ENCODE assay signal across 15 cellular contexts in the genomic region with DNA sequence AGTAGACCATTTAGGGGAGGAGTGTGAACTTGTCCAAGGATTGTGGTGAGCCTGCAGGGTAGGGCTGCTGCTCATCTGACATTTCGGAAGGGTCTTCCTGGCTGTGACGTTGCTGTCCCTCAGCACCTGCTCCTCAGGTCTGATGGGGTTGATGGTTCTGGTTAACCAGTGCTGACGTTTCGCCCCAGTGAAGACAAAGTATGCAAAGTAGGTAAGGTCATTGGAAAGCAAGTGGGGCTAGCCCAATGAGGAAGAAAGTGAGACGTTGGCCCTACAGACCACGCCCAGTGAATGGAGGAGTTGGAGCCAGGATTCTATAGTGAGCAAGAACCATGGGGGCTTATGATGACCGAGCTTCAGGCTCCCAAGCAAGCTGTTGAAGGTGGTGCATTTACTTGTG. TPM values are rescaled to one million over a fixed set of nuclear protein-coding genes. Genes with fewer than 3 reads are reported as not detected.
DNase-seq lines count a peak whose midpoint lies in the region; ATAC-seq and TF ChIP-seq lines count a peak whose summit lies in the region.
"Had no signal": no experiment of that assay in that cellular context is flagged by ENCODE, and none has a peak within 500 bp of the region (broad histone marks: within the 10 kb centered on the region; RNA-seq: fewer than 3 reads in every experiment).

No MANE protein-coding gene starts in this region.

- TF ChIP-seq CTCF in esophagus squamous epithelium (IDR thresholded peaks at IDR 0.05) = no peak

- CTCF ChIA-PET in HEK293T (lab: Yijun Ruan, JAX) = no interaction called here

- peak overlapping the region; percentile 70 to 80 (median 77) for H3K27ac ChIP-seq in esophagus squamous epithelium
- H3K27ac ChIP-seq: parathyroid adenoma had no signal

- no peaks in the 10 kb centered on the region for H3K27me3 ChIP-seq in esophagus squamous epithelium
- H3K27me3 ChIP-seq: BE2C had no signal

- ATAC-seq in GM18519 (IDR thresholded peaks at IDR 0.05; ENCODE audit: low FRiP score, unreplicated experiment) (peak; percentile 50), GM21786 (IDR thresholded peaks at IDR 0.05; ENCODE audit: unreplicated experiment) (peak; percentile 43), HG03378 (IDR thresholded peaks at IDR 0.05; ENCODE audit: unreplicated experiment) (peak; percentile 57)
- ATAC-seq in activated CD4-positive, CD25-positive, alpha-beta regulatory T cell treated with anti-CD3 and anti-CD28 coated beads, Interleukin-2, amount 50 U/mL, for 24 hours = no peak

- H3K4me1 ChIP-seq in esophagus squamous epithelium = peaks cover 9 to 75% (median 20%) of the 10 kb centered on the region in 3 donors
- H3K4me1 ChIP-seq: BE2C, HAP-1, parathyroid adenoma had no signal

- no peaks in the 10 kb centered on the region for H3K9me3 ChIP-seq in esophagus squamous epithelium
- H3K9me3 ChIP-seq: BE2C, HAP-1 had no signal

- no peak overlapping the region for H3K4me3 ChIP-seq in esophagus squamous epithelium
- H3K4me3 ChIP-seq: HAP-1 had no signal

- H3K36me3 ChIP-seq in esophagus squamous epithelium = no peaks in the 10 kb centered on the region
- H3K36me3 ChIP-seq: BE2C, HAP-1 had no signal

- intact Hi-C loops in esophagus squamous epithelium (cut with DNase I) = no loop called here

- POLR2A ChIA-PET in HEK293T (lab: Yijun Ruan, JAX) = interaction anchor here (1.7 to 2.0 kb wide), 2 partner anchors 87 to 172 kb away, joined by 4 to 7 read pairs; partner anchors contain the start of gene INO80C

- DNase-seq in esophagus squamous epithelium (lab: John Stamatoyannopoulos, UW) (no peak), HEK293T (ENCODE audit: extremely low spot score) (no peak), occipital lobe (lab: John Stamatoyannopoulos, UW) (no peak), NCI-H1092 treated with DMSO at 0.1 percent for 48 hours (lab: John Stamatoyannopoulos, UW) (no peak)
- DNase-seq: BE2C; effector CD8-positive, alpha-beta T cell; IMR-90; NCI-H2081 treated with DMSO at 0.1 percent for 48 hours; T1000 had no signal

- WGBS in esophagus squamous epithelium, 2 donors = 65 to 75% methylated on average over 3 to 7 of the region's 7 CpGs

- TF ChIP-seq POLR2A in esophagus squamous epithelium (IDR thresholded peaks at IDR 0.05) = no peak

TF ChIP-seq in HEK293T, 16 proteins besides CTCF, POLR2A, EP300 and RAD21:
- no peak for TF ChIP-seq NFRKB (IDR thresholded peaks at IDR 0.05)
- TF ChIP-seq ELF4 (IDR thresholded peaks at IDR 0.05) = no peak
- no peak for TF ChIP-seq SUZ12 (IDR thresholded peaks at IDR 0.05)
- no peak for TF ChIP-seq SP1 (IDR thresholded peaks at IDR 0.05)
- no peak for TF ChIP-seq FOXA1 (IDR thresholded peaks at IDR 0.05)
- no peak for TF ChIP-seq TARDBP (IDR thresholded peaks at IDR 0.05)
- TF ChIP-seq FOXK2 (IDR thresholded peaks at IDR 0.05) = no peak
- TF ChIP-seq FOXM1 (IDR thresholded peaks at IDR 0.05; ENCODE audit: borderline replicate concordance) = no peak
- no peak for TF ChIP-seq L3MBTL2 (conservative IDR thresholded peaks at IDR 0.05)
- TF ChIP-seq BHLHE40 (IDR thresholded peaks at IDR 0.05; ENCODE audit: borderline replicate concordance) = no peak
- TF ChIP-seq CTBP1 (IDR thresholded peaks at IDR 0.05; ENCODE audit: borderline replicate concordance) = no peak
- TF ChIP-seq PKNOX1 (IDR thresholded peaks at IDR 0.05) = no peak
- no peak for TF ChIP-seq ARNT (IDR thresholded peaks at IDR 0.05)
- no peak for TF ChIP-seq ZNF384 (IDR thresholded peaks at IDR 0.05)
- no peak for TF ChIP-seq LEF1 (IDR thresholded peaks at IDR 0.05; ENCODE audit: borderline replicate concordance)
- TF ChIP-seq HDGF (IDR thresholded peaks at IDR 0.05; ENCODE audit: borderline replicate concordance) = no peak

RNA-seq across cellular contexts. Expression of gene ZNF396, which starts 33.4 kb away (rescaled TPM):
- total RNA-seq in esophagus squamous epithelium (1 to 10 TPM in 2 of 4 donors, under 1 TPM in 2; 0.11 to 2.0 (median 0.95) TPM), occipital lobe (5.0 TPM)

Comparison
In these comparisons a context has a peak if more than half of its experiments do, and no peak if none do; other contexts are left out.
1. ATAC-seq: peak in GM18519 (single experiment), GM21786 (single experiment) and HG03378 (single experiment); none in activated CD4-positive, CD25-positive, alpha-beta regulatory T cell treated with anti-CD3 and anti-CD28 coated beads, Interleukin-2, amount 50 U/mL, for 24 hours (0 of 2).